In genomic region chr18:78742346-78742745, GRCh38 we compare ENCODE assay signal across 23 cellular contexts.
"Had no signal": no experiment of that assay in that cellular context is flagged by ENCODE, and none has a peak within 500 bp of the region (broad histone marks: within the 10 kb centered on the region; RNA-seq: fewer than 3 reads in every experiment).

No MANE protein-coding gene starts in this region.

- DNase-seq: activated CD4-positive, alpha-beta memory T cell treated with anti-CD3 and anti-CD28 coated beads, Interleukin-2, amount 10 ng/mL, durations not matched to agents 7 days and 5 days; activated CD4-positive, alpha-beta T cell treated with anti-CD3 and anti-CD28 coated beads for 48 hours; activated naive CD4-positive, alpha-beta T cell treated with anti-CD3 and anti-CD28 coated beads, Interleukin-2, amount 10 ng/mL, durations not matched to agents 7 days and 5 days; activated T-cell treated with anti-CD3 and anti-CD28 coated beads, Interleukin-2, amount 50 U/mL, for 48 hours; amygdala; caudate nucleus; foreskin fibroblast; heart right ventricle; kidney glomerular epithelial cell; left lung; retina; stimulated activated CD4-positive, alpha-beta T cell treated with anti-CD3 and anti-CD28 coated beads, Interleukin-15, amount 100 ng/mL, for 24 hours; stimulated activated CD4-positive, alpha-beta T cell treated with anti-CD3 and anti-CD28 coated beads, Interleukin-2, amount 100 ng/mL, for 24 hours; stimulated activated naive CD8-positive, alpha-beta T cell treated with anti-CD3 and anti-CD28 coated beads, Interleukin-15, Interleukin-2, amounts not matched to agents 100 U/mL and 50 U/mL, for 24 hours; trophoblast cell had no signal

- H3K4me1 Mint-ChIP-seq: activated CD4-positive, alpha-beta memory T cell treated with anti-CD3 and anti-CD28 coated beads, Interleukin-2, amount 10 ng/mL, durations not matched to agents 7 days and 5 days; activated naive CD4-positive, alpha-beta T cell treated with anti-CD3 and anti-CD28 coated beads, Interleukin-2, amount 10 ng/mL, durations not matched to agents 7 days and 5 days; nephron had no signal

- H3K36me3 ChIP-seq: heart right ventricle, left lung, neutrophil, ovary, prostate gland, thoracic aorta, vagina had no signal

- H3K4me3 Mint-ChIP-seq: activated CD4-positive, alpha-beta memory T cell treated with anti-CD3 and anti-CD28 coated beads, Interleukin-2, amount 10 ng/mL, durations not matched to agents 7 days and 5 days; activated naive CD4-positive, alpha-beta T cell treated with anti-CD3 and anti-CD28 coated beads, Interleukin-2, amount 10 ng/mL, durations not matched to agents 7 days and 5 days; nephron had no signal

- H3K9me3 ChIP-seq: heart right ventricle, left lung, neutrophil, ovary, prostate gland, thoracic aorta, vagina had no signal

- H3K9me3 Mint-ChIP-seq: nephron had no signal

- H3K4me2 ChIP-seq: smooth muscle cell had no signal

- H3K36me3 Mint-ChIP-seq: activated naive CD4-positive, alpha-beta T cell treated with anti-CD3 and anti-CD28 coated beads, Interleukin-2, amount 10 ng/mL, durations not matched to agents 7 days and 5 days had no signal

- H3K4me3 ChIP-seq: heart right ventricle, left lung, ovary, prostate gland, smooth muscle cell, thoracic aorta, vagina had no signal

- H3K27me3 ChIP-seq: neutrophil, ovary, vagina had no signal

- H3K27me3 Mint-ChIP-seq: activated CD4-positive, alpha-beta memory T cell treated with anti-CD3 and anti-CD28 coated beads, Interleukin-2, amount 10 ng/mL, durations not matched to agents 7 days and 5 days; activated naive CD4-positive, alpha-beta T cell treated with anti-CD3 and anti-CD28 coated beads, Interleukin-2, amount 10 ng/mL, durations not matched to agents 7 days and 5 days had no signal

- ATAC-seq: esophagus mucosa; left lung; stimulated activated naive CD8-positive, alpha-beta T cell treated with anti-CD3 and anti-CD28 coated beads, Interleukin-15, Interleukin-2, amounts not matched to agents 100 U/mL and 50 U/mL, for 24 hours had no signal

- H3K27ac ChIP-seq: heart right ventricle, left lung, neutrophil, ovary, prostate gland, thoracic aorta, vagina had no signal

- H3K27ac Mint-ChIP-seq: activated CD4-positive, alpha-beta memory T cell treated with anti-CD3 and anti-CD28 coated beads, Interleukin-2, amount 10 ng/mL, durations not matched to agents 7 days and 5 days; activated naive CD4-positive, alpha-beta T cell treated with anti-CD3 and anti-CD28 coated beads, Interleukin-2, amount 10 ng/mL, durations not matched to agents 7 days and 5 days; nephron had no signal

- H3K4me1 ChIP-seq: heart right ventricle, left lung, prostate gland, vagina had no signal
